25 cellular contexts compared by ENCODE assay signal in the genomic region with DNA sequence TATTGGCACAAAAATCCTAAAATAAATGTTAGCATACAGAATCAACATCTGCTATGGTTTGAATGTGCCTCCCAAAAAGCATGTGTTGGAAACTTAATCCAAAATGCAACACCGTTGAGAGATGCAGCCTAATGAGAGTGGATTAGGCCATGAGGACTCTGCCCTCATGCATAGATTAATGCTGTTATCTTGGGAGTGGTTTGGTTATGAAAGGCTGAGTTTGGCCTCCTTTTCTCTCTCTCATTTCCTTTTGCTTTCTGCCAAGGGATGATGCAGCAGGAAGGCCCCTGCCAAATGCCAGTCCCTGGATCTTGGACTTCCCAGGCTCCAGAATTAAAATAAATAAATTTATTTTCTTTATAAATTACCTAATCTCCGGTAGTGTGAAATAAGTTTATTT. TPM values are rescaled to one million over a fixed set of nuclear protein-coding genes. Genes with fewer than 3 reads are reported as not detected.
DNase-seq lines count a peak whose midpoint lies in the region; ATAC-seq and TF ChIP-seq lines count a peak whose summit lies in the region.
"Had no signal": no experiment of that assay in that cellular context is flagged by ENCODE, and none has a peak within 500 bp of the region (broad histone marks: within the 10 kb centered on the region; RNA-seq: fewer than 3 reads in every experiment).

No MANE protein-coding gene starts in this region.

- H3F3A ChIP-seq in SK-N-SH (replicated peaks; ENCODE audit: insufficient read depth) = no peaks in the 10 kb centered on the region

- WGBS in SK-N-SH (ENCODE audit: low lambda C conversion rate) = 61% methylated on average over 2 of the region's 2 CpGs
- WGBS in spleen, 5 donors = 80 to 96% (median 85%) methylated on average over 2 of the region's 2 CpGs

- no peak overlapping the region for H3K4me2 ChIP-seq in SK-N-SH

- DNase-seq in SK-N-SH (no peak), WTC11 (ENCODE audit: low spot score) (no peak), left colon (no peak), NCI-H2107 treated with DMSO at 0.1 percent for 48 hours (lab: John Stamatoyannopoulos, UW; ENCODE audit: unreplicated experiment) (no peak), spleen (no peak)
- DNase-seq: activated naive CD4-positive, alpha-beta T cell treated with anti-CD3 and anti-CD28 coated beads, Interleukin-2, amount 50 U/mL, for 16 hours; activated T-cell treated with anti-CD3 and anti-CD28 coated beads, Interleukin-2, amount 50 U/mL, for 72 hours; anterior cingulate cortex; central memory CD4-positive, alpha-beta T cell; EL; hypothalamus; mammary epithelial cell; NCI-H1436; NCI-H526; occipital lobe; Right ventricle myocardium superior; stimulated activated CD4-positive, alpha-beta T cell treated with anti-CD3 and anti-CD28 coated beads, Interleukin-4, amount 100 ng/mL, for 1 hour had no signal

- no peak for TF ChIP-seq POLR2A in spleen (IDR thresholded peaks at IDR 0.05)

- H3K9me2 ChIP-seq in SK-N-SH = no peaks in the 10 kb centered on the region

- no peak overlapping the region for H3K9ac ChIP-seq in SK-N-SH

- POLR2A ChIA-PET in SK-N-SH (lab: Yijun Ruan, JAX) (no interaction called here), WTC11 (lab: Charles Lee) (no interaction called here)

- no peak overlapping the region for H2AFZ ChIP-seq in SK-N-SH (ENCODE audit: low read depth)

- no peaks in the 10 kb centered on the region for H4K20me1 ChIP-seq in SK-N-SH (ENCODE audit: insufficient read depth)

- H3K4me1 ChIP-seq in SK-N-SH (ENCODE audit: control insufficient read depth in 1 of 2, insufficient read depth in 2 of 2, low read depth in 1 of 2, low read length in 1 of 2) = peaks cover 5 to 8% of the 10 kb centered on the region in 2 experiments; a peak in 2 of 4 replicates
- H3K4me1 ChIP-seq in spleen = no peaks in the 10 kb centered on the region
- H3K4me1 ChIP-seq: tibial nerve had no signal

- no peaks in the 10 kb centered on the region for H3K79me2 ChIP-seq in SK-N-SH (ENCODE audit: insufficient read depth)

- peaks cover 12% of the 10 kb centered on the region for H3K4me1 Mint-ChIP-seq in WTC11
- H3K4me1 Mint-ChIP-seq: B cell had no signal

- H3K4me3 ChIP-seq in SK-N-SH (ENCODE audit: low read depth in 2 of 2, low read length in 1 of 2) (no peak overlapping the region), spleen (no peak overlapping the region)
- H3K4me3 ChIP-seq: K562, tibial nerve had no signal

- no peak for TF ChIP-seq EP300 in SK-N-SH (IDR thresholded peaks at IDR 0.05; ENCODE audit: borderline replicate concordance in 1 of 2, low read depth in 1 of 2, low read length in 1 of 2)

- TF ChIP-seq CTCF in SK-N-SH (IDR thresholded peaks at IDR 0.05) = no peak
- no peak for TF ChIP-seq CTCF in WTC11 (IDR thresholded peaks at IDR 0.05)
- TF ChIP-seq CTCF in spleen (IDR thresholded peaks at IDR 0.05 in 8 of 11, conservative IDR thresholded peaks at IDR 0.05 in 3 of 11) = no peak

- no peak overlapping the region for H3K4me3 Mint-ChIP-seq in WTC11
- H3K4me3 Mint-ChIP-seq: activated T-cell treated with anti-CD3 and anti-CD28 coated beads, Interleukin-2, amount 50 U/mL, for 72 hours; B cell; stimulated activated naive CD8-positive, alpha-beta T cell treated with anti-CD3 and anti-CD28 coated beads, Interleukin-15, Interleukin-2, amounts not matched to agents 100 ng/mL and 50 ng/mL, for 24 hours had no signal

- no peaks in the 10 kb centered on the region for H3K27me3 ChIP-seq in SK-N-SH (ENCODE audit: insufficient read depth)
- H3K27me3 ChIP-seq in spleen (replicated peaks in 1 of 7) = no peaks in the 10 kb centered on the region
- H3K27me3 ChIP-seq: tibial nerve had no signal

- H3K9me3 ChIP-seq in SK-N-SH (no peaks in the 10 kb centered on the region), spleen (no peaks in the 10 kb centered on the region)
- H3K9me3 ChIP-seq: tibial nerve had no signal

- H3K36me3 Mint-ChIP-seq in WTC11 = peaks cover 21% of the 10 kb centered on the region

- peaks cover 0 to 6% of the 10 kb centered on the region in 2 experiments for H3K36me3 ChIP-seq in SK-N-SH (replicated peaks in 1 of 2; ENCODE audit: control insufficient read depth in 1 of 2, insufficient read depth in 2 of 2, low read length in 1 of 2)
- H3K36me3 ChIP-seq in spleen = peaks cover 0 to 22% (median 3%) of the 10 kb centered on the region in 6 donors

- no peak overlapping the region for H3K27ac Mint-ChIP-seq in WTC11
- H3K27ac Mint-ChIP-seq: activated T-cell treated with anti-CD3 and anti-CD28 coated beads, Interleukin-2, amount 50 U/mL, for 72 hours; B cell; stimulated activated naive CD8-positive, alpha-beta T cell treated with anti-CD3 and anti-CD28 coated beads, Interleukin-15, Interleukin-2, amounts not matched to agents 100 ng/mL and 50 ng/mL, for 24 hours had no signal

- no peaks in the 10 kb centered on the region for H3K9me3 Mint-ChIP-seq in WTC11
- H3K9me3 Mint-ChIP-seq: activated T-cell treated with anti-CD3 and anti-CD28 coated beads, Interleukin-2, amount 50 U/mL, for 72 hours; stimulated activated naive CD8-positive, alpha-beta T cell treated with anti-CD3 and anti-CD28 coated beads, Interleukin-15, Interleukin-2, amounts not matched to agents 100 ng/mL and 50 ng/mL, for 24 hours had no signal

- CTCF ChIA-PET in SK-N-SH (lab: Yijun Ruan, JAX) (no interaction called here), WTC11 (lab: Charles Lee) (no interaction called here)

- no peaks in the 10 kb centered on the region for H3K27me3 Mint-ChIP-seq in WTC11 (ENCODE audit: low read depth)
- H3K27me3 Mint-ChIP-seq: B cell; stimulated activated naive CD8-positive, alpha-beta T cell treated with anti-CD3 and anti-CD28 coated beads, Interleukin-15, Interleukin-2, amounts not matched to agents 100 ng/mL and 50 ng/mL, for 24 hours had no signal

- no peak overlapping the region for H3K27ac ChIP-seq in SK-N-SH (ENCODE audit: low read depth in 2 of 2, low read length in 1 of 2)
- no peak overlapping the region for H3K27ac ChIP-seq in spleen
- H3K27ac ChIP-seq: epithelial cell of prostate, tibial nerve had no signal

- no peak for TF ChIP-seq RAD21 in SK-N-SH (IDR thresholded peaks at IDR 0.05; ENCODE audit: low read length)

- intact Hi-C loops in left colon (cut with DNase I, micrococcal nuclease) (no loop called here), spleen (cut with DNase I; ENCODE audit: low total_unique reads) (no loop called here)

- no peak for ATAC-seq in SK-N-SH treated with all-trans-retinoic acid at 6 μM for 48 hours
- peak; percentile 60 for ATAC-seq in WTC11
- ATAC-seq in left colon = peak; percentile 81
- no peak for ATAC-seq in HG03196 (IDR thresholded peaks at IDR 0.05; ENCODE audit: unreplicated experiment)
- ATAC-seq in HG02642 (IDR thresholded peaks at IDR 0.05; ENCODE audit: poor library complexity, unreplicated experiment) = no peak
- ATAC-seq: activated T-cell treated with anti-CD3 and anti-CD28 coated beads, Interleukin-2, amount 50 U/mL, for 72 hours; K562 had no signal

TF ChIP-seq in SK-N-SH treated with all-trans-retinoic acid at 6 μM for 48 hours, 23 proteins besides CTCF, POLR2A, EP300 and RAD21 (continues in another document):
- TF ChIP-seq, protein P1, sequence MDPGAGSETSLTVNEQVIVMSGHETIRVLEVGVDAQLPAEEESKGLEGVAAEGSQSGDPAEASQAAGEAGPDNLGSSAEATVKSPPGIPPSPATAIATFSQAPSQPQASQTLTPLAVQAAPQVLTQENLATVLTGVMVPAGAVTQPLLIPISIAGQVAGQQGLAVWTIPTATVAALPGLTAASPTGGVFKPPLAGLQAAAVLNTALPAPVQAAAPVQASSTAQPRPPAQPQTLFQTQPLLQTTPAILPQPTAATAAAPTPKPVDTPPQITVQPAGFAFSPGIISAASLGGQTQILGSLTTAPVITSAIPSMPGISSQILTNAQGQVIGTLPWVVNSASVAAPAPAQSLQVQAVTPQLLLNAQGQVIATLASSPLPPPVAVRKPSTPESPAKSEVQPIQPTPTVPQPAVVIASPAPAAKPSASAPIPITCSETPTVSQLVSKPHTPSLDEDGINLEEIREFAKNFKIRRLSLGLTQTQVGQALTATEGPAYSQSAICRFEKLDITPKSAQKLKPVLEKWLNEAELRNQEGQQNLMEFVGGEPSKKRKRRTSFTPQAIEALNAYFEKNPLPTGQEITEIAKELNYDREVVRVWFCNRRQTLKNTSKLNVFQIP (CRISPR knock-in tag; IDR thresholded peaks at IDR 0.05; ENCODE audit: borderline replicate concordance, low read depth) = no peak

TF ChIP-seq in SK-N-SH, 30 proteins besides CTCF, POLR2A, EP300 and RAD21:
- TF ChIP-seq, protein P2, sequence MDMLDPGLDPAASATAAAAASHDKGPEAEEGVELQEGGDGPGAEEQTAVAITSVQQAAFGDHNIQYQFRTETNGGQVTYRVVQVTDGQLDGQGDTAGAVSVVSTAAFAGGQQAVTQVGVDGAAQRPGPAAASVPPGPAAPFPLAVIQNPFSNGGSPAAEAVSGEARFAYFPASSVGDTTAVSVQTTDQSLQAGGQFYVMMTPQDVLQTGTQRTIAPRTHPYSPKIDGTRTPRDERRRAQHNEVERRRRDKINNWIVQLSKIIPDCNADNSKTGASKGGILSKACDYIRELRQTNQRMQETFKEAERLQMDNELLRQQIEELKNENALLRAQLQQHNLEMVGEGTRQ (IDR thresholded peaks at IDR 0.05; ENCODE audit: borderline replicate concordance, low read depth, low read length) = no peak

TF ChIP-seq in WTC11, 78 proteins besides CTCF, POLR2A, EP300 and RAD21:
- no peak for TF ChIP-seq TEAD1 (CRISPR knock-in tag; IDR thresholded peaks at IDR 0.05)
- no peak for TF ChIP-seq FOXP1 (CRISPR knock-in tag; IDR thresholded peaks at IDR 0.05; ENCODE audit: borderline replicate concordance)

RNA-seq across cellular contexts. Expression of a gene that starts 49.4 kb away (rescaled TPM):
- polyA plus RNA-seq in SK-N-SH (2012; rRNA removed) (4.3 and 5.0 TPM in 2 replicates), spleen (10 to 100 TPM in 1 of 3 donors, 1 to 10 TPM in 2; 4.1 to 10.7 (median 4.2) TPM)
- polyA plus RNA-seq in SK-N-SH (2012; cell fraction: cytosol; rRNA removed) = 3.8 and 4.1 TPM in 2 replicates
- 8.6 and 10.1 TPM in 2 replicates for polyA plus RNA-seq in SK-N-SH (2012; cell fraction: nucleus; rRNA removed)
- total RNA-seq in WTC11 (2021) (2.1 to 2.2 TPM (median 2.2 TPM) in 3 replicates), left colon (10 to 100 TPM in 1 of 2 donors, 1 to 10 TPM in 1; 5.2 to 96.5 TPM), spleen (1 to 10 TPM; 3.3 to 9.4 (median 4.1) TPM)

Comparison
In these comparisons a context has a peak if more than half of its experiments do, and no peak if none do; other contexts are left out.
1. ATAC-seq: peak in WTC11 (single experiment) and left colon (single experiment); none in SK-N-SH treated with all-trans-retinoic acid at 6 μM for 48 hours (single experiment), HG03196 (single experiment) and HG02642 (single experiment).